ENCODE assay signal across 1 cellular context in the genomic region with DNA sequence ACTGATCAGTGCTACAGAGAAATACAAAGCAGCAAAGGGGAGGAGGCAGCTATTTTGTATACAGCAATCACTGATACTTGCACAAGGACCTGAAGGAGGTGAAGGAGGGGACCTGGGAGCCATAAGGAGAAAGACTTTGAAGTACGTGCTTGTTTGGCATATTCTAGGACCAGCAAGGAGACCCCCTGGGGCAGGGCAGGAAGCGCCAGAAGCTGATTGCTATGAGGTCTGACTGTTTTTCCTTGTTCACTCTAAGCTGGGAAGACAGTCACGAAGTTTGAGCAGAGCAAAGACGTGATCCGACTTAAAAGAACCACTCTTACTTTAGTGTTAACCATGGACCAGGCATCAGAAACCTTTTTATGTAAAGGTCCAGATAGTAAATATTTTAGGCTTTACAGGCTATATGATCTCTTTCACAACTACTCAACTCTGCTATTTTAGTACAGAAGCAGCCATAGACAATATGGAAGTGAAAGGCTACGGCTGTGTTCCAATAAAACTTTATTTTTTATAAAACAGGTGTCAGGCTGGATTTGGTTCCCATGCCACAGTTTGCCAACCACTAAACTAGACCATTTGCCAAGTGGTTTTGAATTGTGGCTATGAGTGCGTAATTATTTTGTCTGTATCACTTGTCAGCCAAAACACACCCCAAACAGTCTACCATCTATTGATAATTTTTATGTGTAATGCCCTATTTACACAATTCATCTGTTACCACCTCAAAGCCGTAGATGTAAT.
TF ChIP-seq lines count a peak whose summit lies in the region.

No MANE protein-coding gene starts in this region.

TF ChIP-seq in H1, 55 proteins besides CTCF, POLR2A, EP300 and RAD21 (continued from another document):
- TF ChIP-seq, protein P1, sequence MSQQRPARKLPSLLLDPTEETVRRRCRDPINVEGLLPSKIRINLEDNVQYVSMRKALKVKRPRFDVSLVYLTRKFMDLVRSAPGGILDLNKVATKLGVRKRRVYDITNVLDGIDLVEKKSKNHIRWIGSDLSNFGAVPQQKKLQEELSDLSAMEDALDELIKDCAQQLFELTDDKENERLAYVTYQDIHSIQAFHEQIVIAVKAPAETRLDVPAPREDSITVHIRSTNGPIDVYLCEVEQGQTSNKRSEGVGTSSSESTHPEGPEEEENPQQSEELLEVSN (IDR thresholded peaks at IDR 0.05) = no peak
- TF ChIP-seq YY1 (IDR thresholded peaks at IDR 0.05; ENCODE audit: low read depth, low read length) (no peak), CHD2 (IDR thresholded peaks at IDR 0.05; ENCODE audit: low read length) (no peak), CBX5 (IDR thresholded peaks at IDR 0.05; ENCODE audit: low read depth, low read length) (no peak), JUND (IDR thresholded peaks at IDR 0.05; ENCODE audit: low read length) (no peak)
- TF ChIP-seq, protein P2, sequence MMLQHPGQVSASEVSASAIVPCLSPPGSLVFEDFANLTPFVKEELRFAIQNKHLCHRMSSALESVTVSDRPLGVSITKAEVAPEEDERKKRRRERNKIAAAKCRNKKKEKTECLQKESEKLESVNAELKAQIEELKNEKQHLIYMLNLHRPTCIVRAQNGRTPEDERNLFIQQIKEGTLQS (IDR thresholded peaks at IDR 0.05; ENCODE audit: insufficient read depth, low read depth, low read length) = no peak
